In genomic region chr2:104568247-104568646, GRCh38 we compare ENCODE assay signal across 35 cellular contexts.
"Had no signal": no experiment of that assay in that cellular context is flagged by ENCODE, and none has a peak within 500 bp of the region (broad histone marks: within the 10 kb centered on the region; RNA-seq: fewer than 3 reads in every experiment).

No MANE protein-coding gene starts in this region.

- H3K9me3 Mint-ChIP-seq: activated B cell treated with CpG ODN at 0.5 μM for 24 hours; activated CD4-positive, alpha-beta memory T cell treated with anti-CD3 and anti-CD28 coated beads for 36 hours; activated CD4-positive, alpha-beta T cell treated with anti-CD3 and anti-CD28 coated beads, Interleukin-2, amount 10 ng/mL, durations not matched to agents 24 days and 14 days; activated CD8-positive, alpha-beta T cell treated with anti-CD3 and anti-CD28 coated beads for 36 hours; activated naive CD4-positive, alpha-beta T cell treated with anti-CD3 and anti-CD28 coated beads for 36 hours; activated naive CD8-positive, alpha-beta T cell treated with anti-CD3 and anti-CD28 coated beads for 36 hours; activated T-cell treated with anti-CD3 and anti-CD28 coated beads, Interleukin-2, amount 50 U/mL, for 72 hours; activated T-helper 1 cell treated with anti-CD3 and anti-CD28 coated beads, Interleukin-12 subunit alpha, Interleukin-12 subunit beta, Interleukin-2, Interleukin-4 antibody, amounts not matched to agents 30 ng/mL and 10 ng/mL and 1 ng/mL, durations not matched to agents 14 hours and 24 hours and 36 hours; T-helper 2 cell treated with Interferon-gamma antibody and Interleukin-4, amounts not matched to agents 5 μg/mL and 100 μg/mL, for 36 hours had no signal

- H3K36me3 ChIP-seq: adrenal gland, brain microvascular endothelial cell, breast epithelium had no signal

- H3K27me3 ChIP-seq: adrenal gland, brain microvascular endothelial cell, breast epithelium had no signal

- ATAC-seq: activated CD8-positive, alpha-beta T cell treated with anti-CD3 and anti-CD28 coated beads for 36 hours; activated naive CD4-positive, alpha-beta T cell treated with anti-CD3 and anti-CD28 coated beads, Interleukin-2, amount 50 U/mL, for 72 hours; activated T-cell treated with anti-CD3 and anti-CD28 coated beads, Interleukin-2, amount 50 U/mL, for 4 hours; activated T-cell treated with anti-CD3 and anti-CD28 coated beads, Interleukin-2, amount 50 U/mL, for 72 hours; activated T-helper 17 cell treated with anti-CD3 and anti-CD28 coated beads, Interleukin-2, amount 50 U/mL, for 72 hours; body of pancreas had no signal

- H3K4me1 Mint-ChIP-seq: activated B cell treated with CpG ODN at 0.5 μM for 24 hours; activated CD4-positive, alpha-beta T cell treated with anti-CD3 and anti-CD28 coated beads, Interleukin-2, amount 10 ng/mL, durations not matched to agents 24 days and 14 days; activated T-helper 17 cell treated with anti-CD3 and anti-CD28 coated beads, Interleukin-2, amount 50 U/mL, for 72 hours had no signal

- H3K9me3 ChIP-seq: adrenal gland, body of pancreas, breast epithelium had no signal

- H3K27me3 Mint-ChIP-seq: activated CD4-positive, alpha-beta memory T cell treated with anti-CD3 and anti-CD28 coated beads for 36 hours; activated CD4-positive, alpha-beta T cell treated with anti-CD3 and anti-CD28 coated beads, Interleukin-2, amount 10 ng/mL, durations not matched to agents 24 days and 14 days; activated CD8-positive, alpha-beta T cell treated with anti-CD3 and anti-CD28 coated beads for 36 hours; activated naive CD8-positive, alpha-beta T cell treated with anti-CD3 and anti-CD28 coated beads for 36 hours had no signal

- H3K27ac ChIP-seq: adrenal gland, body of pancreas, brain microvascular endothelial cell, breast epithelium, VCaP had no signal

- H3K4me1 ChIP-seq: adrenal gland, body of pancreas, breast epithelium had no signal

- H3K36me3 Mint-ChIP-seq: activated CD4-positive, alpha-beta memory T cell treated with anti-CD3 and anti-CD28 coated beads for 36 hours; activated naive CD4-positive, alpha-beta T cell treated with anti-CD3 and anti-CD28 coated beads, Interleukin-2, amount 50 U/mL, for 72 hours; activated naive CD8-positive, alpha-beta T cell treated with anti-CD3 and anti-CD28 coated beads for 36 hours had no signal

- DNase-seq: activated B cell treated with CpG ODN at 0.5 μM for 24 hours; activated CD4-positive, alpha-beta memory T cell treated with anti-CD3 and anti-CD28 coated beads for 36 hours; activated CD4-positive, alpha-beta T cell treated with anti-CD3 and anti-CD28 coated beads for 4 hours; activated CD4-positive, alpha-beta T cell treated with anti-CD3 and anti-CD28 coated beads, Interleukin-2, amount 10 ng/mL, durations not matched to agents 24 days and 14 days; activated CD4-positive, alpha-beta T cell treated with anti-CD3 and anti-CD28 coated beads, Interleukin-2, amount 50 U/mL, for 1 hour; activated CD4-positive, alpha-beta T cell treated with anti-CD3 and anti-CD28 coated beads, Interleukin-2, amount 50 U/mL, for 4 hours; activated CD4-positive, CD25-positive, alpha-beta regulatory T cell treated with anti-CD3 and anti-CD28 coated beads, Interleukin-2, amount 50 U/mL, for 72 hours; activated CD8-positive, alpha-beta memory T cell treated with anti-CD3 and anti-CD28 coated beads, Interleukin-2, amount 50 U/mL, for 4 hours; activated CD8-positive, alpha-beta T cell treated with anti-CD3 and anti-CD28 coated beads for 36 hours; activated effector memory CD4-positive, alpha-beta T cell treated with anti-CD3 and anti-CD28 coated beads, Interleukin-2, amount 50 U/mL, for 16 hours; activated gamma-delta T cell treated with Interleukin-2 at 50 U/mL for 16 hours; activated naive CD4-positive, alpha-beta T cell; activated naive CD4-positive, alpha-beta T cell treated with anti-CD3 and anti-CD28 coated beads for 36 hours; activated naive CD4-positive, alpha-beta T cell treated with anti-CD3 and anti-CD28 coated beads, Interleukin-2, amount 50 U/mL, for 16 hours; activated naive CD8-positive, alpha-beta T cell treated with anti-CD3 and anti-CD28 coated beads for 36 hours; activated T-cell treated with anti-CD3 and anti-CD28 coated beads for 4 hours; activated T-cell treated with anti-CD3 and anti-CD28 coated beads, Interleukin-2, amount 50 U/mL, for 1 hour; activated T-cell treated with anti-CD3 and anti-CD28 coated beads, Interleukin-2, amount 50 U/mL, for 4 hours; activated T-cell treated with anti-CD3 and anti-CD28 coated beads, Interleukin-2, amount 50 U/mL, for 72 hours; adrenal gland; amniotic stem cell; aorta; body of pancreas; brain microvascular endothelial cell; central memory CD4-positive, alpha-beta T cell; T-helper 1 cell; T-helper 2 cell; T-helper 9 cell had no signal

- H3K4me3 Mint-ChIP-seq: activated B cell treated with CpG ODN at 0.5 μM for 24 hours; activated CD4-positive, alpha-beta memory T cell treated with anti-CD3 and anti-CD28 coated beads for 36 hours; activated CD4-positive, alpha-beta T cell treated with anti-CD3 and anti-CD28 coated beads, Interleukin-2, amount 10 ng/mL, durations not matched to agents 24 days and 14 days; activated CD8-positive, alpha-beta T cell treated with anti-CD3 and anti-CD28 coated beads for 36 hours; activated naive CD4-positive, alpha-beta T cell treated with anti-CD3 and anti-CD28 coated beads for 36 hours; activated naive CD8-positive, alpha-beta T cell treated with anti-CD3 and anti-CD28 coated beads for 36 hours; activated T-cell treated with anti-CD3 and anti-CD28 coated beads, Interleukin-2, amount 50 U/mL, for 4 hours; activated T-cell treated with anti-CD3 and anti-CD28 coated beads, Interleukin-2, amount 50 U/mL, for 72 hours; activated T-helper 1 cell treated with anti-CD3 and anti-CD28 coated beads, Interleukin-12 subunit alpha, Interleukin-12 subunit beta, Interleukin-2, Interleukin-4 antibody, amounts not matched to agents 30 ng/mL and 10 ng/mL and 1 ng/mL, durations not matched to agents 14 hours and 24 hours and 36 hours; activated T-helper 17 cell treated with anti-CD3 and anti-CD28 coated beads, Interleukin-2, amount 50 U/mL, for 72 hours; T-helper 1 cell treated with Interleukin-12 subunit alpha and Interleukin-12 subunit beta and Interleukin-4 antibody, amounts not matched to agents 30 μg/mL and 1 μg/mL, for 36 hours; T-helper 2 cell treated with Interferon-gamma antibody and Interleukin-4, amounts not matched to agents 5 μg/mL and 100 μg/mL, for 36 hours had no signal

- H3K4me3 ChIP-seq: adrenal gland, body of pancreas, breast epithelium had no signal

- H3K27ac Mint-ChIP-seq: activated B cell treated with CpG ODN at 0.5 μM for 24 hours; activated CD4-positive, alpha-beta memory T cell treated with anti-CD3 and anti-CD28 coated beads for 36 hours; activated CD4-positive, alpha-beta T cell treated with anti-CD3 and anti-CD28 coated beads, Interleukin-2, amount 10 ng/mL, durations not matched to agents 24 days and 14 days; activated CD8-positive, alpha-beta T cell treated with anti-CD3 and anti-CD28 coated beads for 36 hours; activated naive CD4-positive, alpha-beta T cell treated with anti-CD3 and anti-CD28 coated beads for 36 hours; activated naive CD4-positive, alpha-beta T cell treated with anti-CD3 and anti-CD28 coated beads, Interleukin-2, amount 50 U/mL, for 72 hours; activated naive CD8-positive, alpha-beta T cell treated with anti-CD3 and anti-CD28 coated beads for 36 hours; activated T-cell treated with anti-CD3 and anti-CD28 coated beads, Interleukin-2, amount 50 U/mL, for 72 hours; activated T-helper 1 cell treated with anti-CD3 and anti-CD28 coated beads, Interleukin-12 subunit alpha, Interleukin-12 subunit beta, Interleukin-2, Interleukin-4 antibody, amounts not matched to agents 30 ng/mL and 10 ng/mL and 1 ng/mL, durations not matched to agents 14 hours and 24 hours and 36 hours; activated T-helper 17 cell treated with anti-CD3 and anti-CD28 coated beads, Interleukin-2, amount 50 U/mL, for 72 hours; T-helper 1 cell treated with Interleukin-12 subunit alpha and Interleukin-12 subunit beta and Interleukin-4 antibody, amounts not matched to agents 30 μg/mL and 1 μg/mL, for 36 hours; T-helper 2 cell treated with Interferon-gamma antibody and Interleukin-4, amounts not matched to agents 5 μg/mL and 100 μg/mL, for 36 hours had no signal
